8 cellular contexts compared by ENCODE assay signal in the genomic region with DNA sequence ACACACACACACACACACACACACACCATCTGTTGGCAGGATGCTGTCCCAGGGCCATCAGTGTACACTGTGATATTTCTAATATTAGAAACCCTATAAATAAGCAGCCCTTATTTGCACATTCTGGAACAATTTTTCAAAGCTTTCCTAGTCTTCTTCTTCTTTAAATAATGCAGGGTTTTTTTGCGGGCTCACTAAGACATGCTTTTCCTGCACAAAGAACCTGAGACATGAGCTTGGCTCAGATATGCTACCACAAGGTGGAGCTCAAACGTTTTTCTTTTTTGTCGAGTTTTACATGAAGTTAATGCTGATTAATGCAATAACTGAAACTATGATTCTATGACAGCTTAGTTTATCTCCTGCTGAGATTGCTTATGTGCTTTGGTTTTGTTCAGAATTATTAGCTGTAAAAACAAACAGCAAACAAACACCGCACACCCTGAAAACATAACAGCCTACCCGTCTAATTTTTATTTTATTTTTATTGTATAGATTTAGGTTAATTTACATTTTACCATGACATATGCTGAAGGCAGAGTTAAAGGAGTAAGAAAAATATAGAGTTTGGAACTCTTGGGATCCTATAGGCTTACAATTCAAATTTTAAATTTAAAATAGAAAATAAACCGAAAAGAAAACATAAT.
DNase-seq lines count a peak whose midpoint lies in the region; TF ChIP-seq lines count a peak whose summit lies in the region.

No MANE protein-coding gene starts in this region.

- POLR2A ChIA-PET in AG04450 (lab: Yijun Ruan, JAX) = no interaction called here

- TF ChIP-seq CTCF in AG04450 (IDR thresholded peaks at IDR 0.05; ENCODE audit: low read depth, low read length) (peak; percentile 70), GM12873 (IDR thresholded peaks at IDR 0.05; ENCODE audit: insufficient read depth, low read depth, low read length, missing control alignments) (peak; percentile 58), Loucy (conservative IDR thresholded peaks at IDR 0.05; ENCODE audit: low read length) (peak; percentile 81), astrocyte of the spinal cord (IDR thresholded peaks at IDR 0.05; ENCODE audit: low read depth, low read length) (peak; percentile 69), suprapubic skin (IDR thresholded peaks at IDR 0.05) (peak; percentile 34 to 39)

- H3F3A ChIP-seq in Loucy (ENCODE audit: low read depth) = no peaks in the 10 kb centered on the region

- H3K27me3 ChIP-seq in AG04450 (ENCODE audit: control insufficient read depth, insufficient read depth, low read length) (no peaks in the 10 kb centered on the region), Loucy (ENCODE audit: insufficient read depth, low read length, poor library complexity, severe bottlenecking) (no peaks in the 10 kb centered on the region), suprapubic skin (no peaks in the 10 kb centered on the region)

- H3K4me2 ChIP-seq in Loucy (ENCODE audit: low read depth, low read length, poor library complexity, severe bottlenecking) = no peak overlapping the region

- H3K27ac ChIP-seq in AG04450 (ENCODE audit: low read depth, low read length) (no peak overlapping the region), suprapubic skin (no peak overlapping the region)

- H3K79me2 ChIP-seq in Loucy (ENCODE audit: insufficient read depth, low read length) = no peaks in the 10 kb centered on the region

- in situ Hi-C loops in astrocyte of the spinal cord (cut with HindIII; ENCODE audit: low sequenced_read_pairs) = loop anchor here (25.0 kb wide), 1 partner anchor 330 kb away; no protein-coding TSS in a partner anchor

- no peaks in the 10 kb centered on the region for H3K9me3 ChIP-seq in AG04450 (ENCODE audit: control insufficient read depth, insufficient read depth, low read length)
- H3K9me3 ChIP-seq in Loucy (ENCODE audit: insufficient read depth, low read depth, low read length) = no peaks in the 10 kb centered on the region
- H3K9me3 ChIP-seq in suprapubic skin = no peaks in the 10 kb centered on the region

- no peaks in the 10 kb centered on the region for H3K36me3 ChIP-seq in Loucy (ENCODE audit: insufficient read depth, low read length)
- no peaks in the 10 kb centered on the region for H3K36me3 ChIP-seq in suprapubic skin

- no peak overlapping the region for H3K4me3 ChIP-seq in AG04450 (ENCODE audit: low read depth, low read length)
- no peak overlapping the region for H3K4me3 ChIP-seq in Loucy (ENCODE audit: low read length, poor library complexity, severe bottlenecking)
- no peak overlapping the region for H3K4me3 ChIP-seq in astrocyte of the spinal cord (ENCODE audit: low read depth, low read length)
- H3K4me3 ChIP-seq in suprapubic skin = no peak overlapping the region

- no peak for TF ChIP-seq EP300 in suprapubic skin (IDR thresholded peaks at IDR 0.05)

- peak overlapping the region; percentile 57; the same call in 1 of the 2 replicates for H2AFZ ChIP-seq in Loucy (ENCODE audit: low read length)

- H3K9ac ChIP-seq in Loucy (ENCODE audit: low read depth, low read length, poor library complexity, severe bottlenecking) = no peak overlapping the region

- WGBS in suprapubic skin = 35% methylated on average over 6 of the region's 6 CpGs

- H3K4me1 ChIP-seq in Loucy (ENCODE audit: insufficient read depth, low read length, poor library complexity, severe bottlenecking) (no peaks in the 10 kb centered on the region), suprapubic skin (peaks cover 15% of the 10 kb centered on the region)

- no peak for TF ChIP-seq POLR2A in suprapubic skin (IDR thresholded peaks at IDR 0.05)

- CTCF ChIA-PET in AG04450 (lab: Charles Lee) = interaction anchor here (0.5 to 5.0 kb wide), 39 partner anchors 8 to 1276 kb away, joined by 3 to 68 read pairs (median 4); no protein-coding TSS in a partner anchor

- DNase-seq in AG04450 (ENCODE audit: low read depth, low spot score) = peak; percentile 16
- peak; percentile 65 for DNase-seq in astrocyte of the spinal cord (ENCODE audit: low read depth, low spot score)
- peak; percentile 53 for DNase-seq in iPS-NIHi7 (ENCODE audit: extremely low spot score)
- no peak for DNase-seq in suprapubic skin (ENCODE audit: low spot score in 2 of 2)
- DNase-seq in activated gamma-delta T cell treated with Interleukin-2 at 50 U/mL for 16 hours = no peak
- DNase-seq in activated CD4-positive, alpha-beta T cell treated with anti-CD3 and anti-CD28 coated beads, Interleukin-2, amount 50 U/mL, for 48 hours = no peak

- no peaks in the 10 kb centered on the region for H4K20me1 ChIP-seq in Loucy (ENCODE audit: insufficient read depth, low read length, poor library complexity, severe bottlenecking)

- no peaks in the 10 kb centered on the region for H3K9me2 ChIP-seq in Loucy (replicated peaks; ENCODE audit: low read depth, low read length)

Comparison
In these comparisons a context has a peak if more than half of its experiments do, and no peak if none do; other contexts are left out.
1. DNase-seq: peak in AG04450 (single experiment), astrocyte of the spinal cord (single experiment) and iPS-NIHi7 (single experiment); none in suprapubic skin (0 of 2), activated gamma-delta T cell treated with Interleukin-2 at 50 U/mL for 16 hours (single experiment) and activated CD4-positive, alpha-beta T cell treated with anti-CD3 and anti-CD28 coated beads, Interleukin-2, amount 50 U/mL, for 48 hours (0 of 2).
2. Peak in every context shown above with its lines, with median percentiles within 50 percentile points of each other: CTCF ChIP-seq.